Comparison of ENCODE assay signal across 13 cellular contexts in the genomic region with DNA sequence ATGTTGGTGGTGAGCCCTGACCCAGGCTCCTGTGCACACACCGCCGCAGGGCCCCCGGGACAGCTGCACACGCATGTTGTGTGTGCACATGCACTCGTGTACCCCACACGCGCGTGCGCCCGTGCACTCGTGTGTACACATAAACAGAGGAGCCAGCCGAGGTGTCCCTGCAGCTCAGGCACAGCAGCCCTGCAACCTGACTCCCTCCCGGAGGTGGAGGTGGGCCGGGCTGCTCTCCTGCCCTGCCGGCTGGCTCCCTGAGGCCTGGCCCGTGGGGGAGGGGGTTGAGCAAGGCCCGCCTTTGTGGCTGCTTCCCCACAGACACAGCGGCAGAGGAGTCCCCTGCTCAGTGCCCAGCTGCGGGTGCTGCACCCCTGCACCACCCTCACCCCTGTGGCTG. TPM values are rescaled to one million over a fixed set of nuclear protein-coding genes. Genes with fewer than 3 reads are reported as not detected.
DNase-seq lines count a peak whose midpoint lies in the region; ATAC-seq and TF ChIP-seq lines count a peak whose summit lies in the region.
"Had no signal": no experiment of that assay in that cellular context is flagged by ENCODE, and none has a peak within 500 bp of the region (broad histone marks: within the 10 kb centered on the region; RNA-seq: fewer than 3 reads in every experiment).

No MANE protein-coding gene starts in this region.

- H3K27me3 ChIP-seq in RWPE2 (ENCODE audit: insufficient read depth, poor library complexity, severe bottlenecking), result no peaks in the 10 kb centered on the region
- H3K27me3 ChIP-seq in left lung, result peaks cover 0 to 51% of the 10 kb centered on the region in 2 donors

- 0 out of 3 replicates have a peak, but pooled peaks have one; percentile 2 for ATAC-seq in RWPE2 (ENCODE audit: low read depth)
- peak; percentile 60 for ATAC-seq in left lung
- no peak for ATAC-seq in HG03159 (IDR thresholded peaks at IDR 0.05; ENCODE audit: unreplicated experiment)
- ATAC-seq in HG02678 (IDR thresholded peaks at IDR 0.05; ENCODE audit: unreplicated experiment), result no peak
- no peak for ATAC-seq in GM19455 (IDR thresholded peaks at IDR 0.05; ENCODE audit: unreplicated experiment)
- ATAC-seq: gastrocnemius medialis had no signal

- no peaks in the 10 kb centered on the region for H3K36me3 ChIP-seq in RWPE2 (ENCODE audit: low read depth)
- no peaks in the 10 kb centered on the region for H3K36me3 ChIP-seq in left lung
- H3K36me3 ChIP-seq: gastrocnemius medialis had no signal

- TF ChIP-seq CTCF in RWPE2 (IDR thresholded peaks at IDR 0.05; ENCODE audit: poor library complexity, severe bottlenecking) (no peak), left lung (IDR thresholded peaks at IDR 0.05) (no peak)

- H3K27ac ChIP-seq in RWPE2 (ENCODE audit: poor library complexity, severe bottlenecking) (no peak overlapping the region), left lung (no peak overlapping the region)
- H3K27ac ChIP-seq: gastrocnemius medialis had no signal

- H3K4me3 ChIP-seq in RWPE2 (ENCODE audit: severe bottlenecking), result no peak overlapping the region
- H3K4me3 ChIP-seq in left lung, result peak overlapping the region in 1 of 2 donors; percentile 6
- H3K4me3 ChIP-seq: gastrocnemius medialis had no signal

- intact Hi-C loops in left lung (cut with DNase I), result no loop called here

- H3K9me3 ChIP-seq in RWPE2 (ENCODE audit: severe bottlenecking) (no peaks in the 10 kb centered on the region), left lung (no peaks in the 10 kb centered on the region)
- H3K9me3 ChIP-seq: gastrocnemius medialis had no signal

- peaks cover 9% of the 10 kb centered on the region for H3K4me1 ChIP-seq in RWPE2 (ENCODE audit: insufficient read depth, poor library complexity, severe bottlenecking)
- peaks cover 6 to 8% of the 10 kb centered on the region in 2 donors for H3K4me1 ChIP-seq in left lung
- H3K4me1 ChIP-seq: gastrocnemius medialis had no signal

- DNase-seq in NCI-H345 (lab: John Stamatoyannopoulos, UW), result peak; percentile 13
- no peak for DNase-seq in NCI-H345 treated with DMSO at 0.1 percent for 48 hours (lab: John Stamatoyannopoulos, UW; ENCODE audit: unreplicated experiment)
- DNase-seq in RWPE2 (ENCODE audit: low spot score), result peak; percentile 88
- DNase-seq in left lung, result peak in 1 of 2 donors; percentile 43
- DNase-seq in ureter (ENCODE audit: low spot score), result peak; percentile 65
- DNase-seq: activated T-cell treated with anti-CD3 and anti-CD28 coated beads, Interleukin-2, amount 50 U/mL, for 48 hours; dermis blood vessel endothelial cell; gastrocnemius medialis had no signal

RNA-seq across cellular contexts. Expression of a gene that starts 0.7 kb away (rescaled TPM):
- total RNA-seq in left lung (1 to 10 TPM in 1 of 2 donors, under 1 TPM in 1; 0.97 to 1.1 TPM), ureter (11.4 TPM)
- total RNA-seq: Daoy, dermis blood vessel endothelial cell, gastrocnemius medialis, neural crest cell had no signal

RNA-seq across cellular contexts. Expression of a gene that starts 19.6 kb away (rescaled TPM):
- total RNA-seq in left lung (1 to 10 TPM; 4.1 to 6.3 TPM), ureter (4.0 TPM)

RNA-seq across cellular contexts. Expression of a gene that starts 39.8 kb away (rescaled TPM):
- 1,000 to 10,000 TPM; 1,004 to 1,135 TPM for total RNA-seq in left lung
- 1,691 TPM for total RNA-seq in ureter

RNA-seq across cellular contexts. Expression of a gene that starts 49.1 kb away (rescaled TPM):
- total RNA-seq in left lung (1 to 10 TPM in 1 of 2 donors, under 1 TPM in 1; 0.84 to 2.5 TPM), ureter (4.1 TPM)
- total RNA-seq: Daoy, dermis blood vessel endothelial cell, gastrocnemius medialis, neural crest cell had no signal

RNA-seq across cellular contexts. Expression of a gene that starts 59.6 kb away (rescaled TPM):
- total RNA-seq in left lung, result 100 to 1,000 TPM; 222 to 267 TPM
- 433 TPM for total RNA-seq in ureter

Comparison
In these comparisons a context has a peak if more than half of its experiments do, and no peak if none do; other contexts are left out.
1. ATAC-seq: peak in RWPE2 (single experiment) and left lung (single experiment); none in HG03159 (single experiment), HG02678 (single experiment) and GM19455 (single experiment).